In genomic region chr3:161420746-161421145, GRCh38 we compare ENCODE assay signal across 10 cellular contexts. TPM values are rescaled to one million over a fixed set of nuclear protein-coding genes. Genes with fewer than 3 reads are reported as not detected.
DNase-seq lines count a peak whose midpoint lies in the region; ATAC-seq and TF ChIP-seq lines count a peak whose summit lies in the region.
"Had no signal": no experiment of that assay in that cellular context is flagged by ENCODE, and none has a peak within 500 bp of the region (broad histone marks: within the 10 kb centered on the region; RNA-seq: fewer than 3 reads in every experiment).

No MANE protein-coding gene starts in this region.

- DNase-seq in GM23338 (ENCODE audit: low spot score) (peak; percentile 93), NCI-H460 (ENCODE audit: extremely low read depth, low read depth) (peak; percentile 29), endodermal cell (peak; percentile 79), mesothelial cell of epicardium (ENCODE audit: low spot score in 2 of 2, unreplicated experiment in 2 of 2) (no peak), 8988T (no peak), Ammon's horn (ENCODE audit: low spot score) (no peak), Karpas-422 (no peak)
- DNase-seq in CD4-positive, alpha-beta T cell = no peak
- DNase-seq: effector memory CD8-positive, alpha-beta T cell had no signal

- H3K27ac Mint-ChIP-seq in GM23338 (peak overlapping the region; percentile 15; the same call in 1 of the 2 replicates), endodermal cell (peak overlapping the region; percentile 14), mesothelial cell of epicardium (peak overlapping the region; percentile 62)
- H3K27ac Mint-ChIP-seq in CD4-positive, alpha-beta T cell = no peak overlapping the region

- peak overlapping the region; percentile 6; the same call in 1 of the 2 replicates for H3K4me3 ChIP-seq in GM23338
- H3K4me3 ChIP-seq in endodermal cell (ENCODE audit: low read length) = peak overlapping the region; percentile 52
- no peak overlapping the region for H3K4me3 ChIP-seq in Karpas-422 (ENCODE audit: low read length)

- H3K36me3 ChIP-seq in GM23338 (ENCODE audit: insufficient read depth) = peaks cover 4% of the 10 kb centered on the region; the same call in 1 of the 2 replicates
- no peaks in the 10 kb centered on the region for H3K36me3 ChIP-seq in endodermal cell (ENCODE audit: control insufficient read depth, insufficient read depth, low read length)
- no peaks in the 10 kb centered on the region for H3K36me3 ChIP-seq in Karpas-422 (ENCODE audit: insufficient read depth, low read length)

- WGBS in endodermal cell (ENCODE audit: insufficient coverage in 1 of 2, insufficient read length in 1 of 2), 2 experiments = 9 to 11% methylated on average over 8 of the region's 8 CpGs

- peaks cover 5% of the 10 kb centered on the region for H3K27me3 Mint-ChIP-seq in GM23338 (ENCODE audit: insufficient read depth, low read depth, poor library complexity)
- no peaks in the 10 kb centered on the region for H3K27me3 Mint-ChIP-seq in endodermal cell (ENCODE audit: insufficient read depth)
- no peaks in the 10 kb centered on the region for H3K27me3 Mint-ChIP-seq in mesothelial cell of epicardium (ENCODE audit: low read depth)
- H3K27me3 Mint-ChIP-seq in CD4-positive, alpha-beta T cell = no peaks in the 10 kb centered on the region

- H3K9me2 ChIP-seq in GM23338 (ENCODE audit: insufficient read depth) (peaks cover 8% of the 10 kb centered on the region; the same call in 1 of the 2 replicates), Karpas-422 (replicated peaks; ENCODE audit: insufficient read depth, low read length) (no peaks in the 10 kb centered on the region)

- peaks cover 30% of the 10 kb centered on the region for H3K4me1 Mint-ChIP-seq in GM23338
- H3K4me1 Mint-ChIP-seq in endodermal cell = peaks cover 19% of the 10 kb centered on the region
- peaks cover 24% of the 10 kb centered on the region for H3K4me1 Mint-ChIP-seq in mesothelial cell of epicardium
- no peaks in the 10 kb centered on the region for H3K4me1 Mint-ChIP-seq in CD4-positive, alpha-beta T cell (ENCODE audit: low read depth)

- ATAC-seq in GM23338 = peak; percentile 93
- no peak for ATAC-seq in CD4-positive, alpha-beta T cell (ENCODE audit: poor library complexity)
- ATAC-seq: effector memory CD8-positive, alpha-beta T cell had no signal

- H3K79me2 ChIP-seq in GM23338 (replicated peaks; ENCODE audit: insufficient read depth) (no peaks in the 10 kb centered on the region), Karpas-422 (ENCODE audit: low read length) (no peaks in the 10 kb centered on the region)

- H3K27ac ChIP-seq in GM23338 (ENCODE audit: low read depth) = peak overlapping the region; percentile 61
- H3K27ac ChIP-seq in endodermal cell (ENCODE audit: low read depth, low read length) = no peak overlapping the region
- H3K27ac ChIP-seq in Karpas-422 (ENCODE audit: low read length) = no peak overlapping the region
- H3K27ac ChIP-seq in CD4-positive, alpha-beta T cell (ENCODE audit: low read depth, low read length) = no peak overlapping the region

- no peaks in the 10 kb centered on the region for H3K27me3 ChIP-seq in GM23338 (ENCODE audit: insufficient read depth)
- no peaks in the 10 kb centered on the region for H3K27me3 ChIP-seq in endodermal cell (ENCODE audit: control insufficient read depth, insufficient read depth, low read length, poor library complexity, severe bottlenecking)
- no peaks in the 10 kb centered on the region for H3K27me3 ChIP-seq in Karpas-422 (ENCODE audit: low read length)
- no peaks in the 10 kb centered on the region for H3K27me3 ChIP-seq in CD4-positive, alpha-beta T cell (ENCODE audit: control insufficient read depth, insufficient read depth, low read length)

- peaks cover 34% of the 10 kb centered on the region for H3K4me1 ChIP-seq in GM23338 (ENCODE audit: insufficient read depth)
- H3K4me1 ChIP-seq in endodermal cell (ENCODE audit: control insufficient read depth, insufficient read depth, low read length) = peaks cover 5% of the 10 kb centered on the region
- H3K4me1 ChIP-seq in Karpas-422 (ENCODE audit: low read length) = no peaks in the 10 kb centered on the region

- TF ChIP-seq CTCF in GM23338 (conservative IDR thresholded peaks at IDR 0.05; ENCODE audit: low read depth in 2 of 2) = no peak
- TF ChIP-seq CTCF in endodermal cell (conservative IDR thresholded peaks at IDR 0.05) = peak; percentile 65
- TF ChIP-seq CTCF in mesothelial cell of epicardium (IDR thresholded peaks at IDR 0.05; ENCODE audit: unreplicated experiment) = no peak
- TF ChIP-seq CTCF in CD4-positive, alpha-beta T cell (IDR thresholded peaks at IDR 0.05) = no peak

- H3K9ac ChIP-seq in endodermal cell (ENCODE audit: extremely low read depth, low read length, poor library complexity, severe bottlenecking) (no peak overlapping the region), Karpas-422 (ENCODE audit: low read length) (no peak overlapping the region)

- H3K9me3 ChIP-seq in endodermal cell (ENCODE audit: control insufficient read depth, low read length) (peaks cover 6% of the 10 kb centered on the region), Karpas-422 (ENCODE audit: low read length) (no peaks in the 10 kb centered on the region)
- no peaks in the 10 kb centered on the region for H3K9me3 ChIP-seq in CD4-positive, alpha-beta T cell (ENCODE audit: control insufficient read depth, low read length)

- H3F3A ChIP-seq in GM23338 (replicated peaks; ENCODE audit: low read depth) = no peaks in the 10 kb centered on the region

- POLR2A ChIA-PET in CD4-positive, alpha-beta T cell (lab: Charles Lee) = no interaction called here

- H3K9me3 Mint-ChIP-seq in GM23338 = peaks cover 28% of the 10 kb centered on the region
- peaks cover 33% of the 10 kb centered on the region for H3K9me3 Mint-ChIP-seq in endodermal cell
- H3K9me3 Mint-ChIP-seq in mesothelial cell of epicardium = peaks cover 11% of the 10 kb centered on the region
- no peaks in the 10 kb centered on the region for H3K9me3 Mint-ChIP-seq in CD4-positive, alpha-beta T cell

- H3K4me3 Mint-ChIP-seq in GM23338 = peak overlapping the region; percentile 50
- peak overlapping the region; percentile 7 for H3K4me3 Mint-ChIP-seq in endodermal cell
- peak overlapping the region; percentile 5 for H3K4me3 Mint-ChIP-seq in mesothelial cell of epicardium
- no peak overlapping the region for H3K4me3 Mint-ChIP-seq in CD4-positive, alpha-beta T cell
- H3K4me3 Mint-ChIP-seq: effector memory CD8-positive, alpha-beta T cell had no signal

- H2AFZ ChIP-seq in GM23338 = no peak overlapping the region
- H2AFZ ChIP-seq in Karpas-422 (ENCODE audit: low read length) = no peak overlapping the region

- H4K20me1 ChIP-seq in GM23338 (replicated peaks; ENCODE audit: insufficient read depth) (no peaks in the 10 kb centered on the region), Karpas-422 (ENCODE audit: insufficient read depth, low read depth, low read length) (no peaks in the 10 kb centered on the region)

- CTCF ChIA-PET in CD4-positive, alpha-beta T cell (lab: Charles Lee) = no interaction called here

- peaks cover 30% of the 10 kb centered on the region for H3K36me3 Mint-ChIP-seq in GM23338 (ENCODE audit: low read depth)
- H3K36me3 Mint-ChIP-seq in endodermal cell (ENCODE audit: low read depth) = peaks cover 10% of the 10 kb centered on the region
- H3K36me3 Mint-ChIP-seq in mesothelial cell of epicardium = peaks cover 5% of the 10 kb centered on the region
- H3K36me3 Mint-ChIP-seq in CD4-positive, alpha-beta T cell (ENCODE audit: low read depth) = no peaks in the 10 kb centered on the region

- intact Hi-C loops in CD4-positive, alpha-beta T cell (cut with DNase I, micrococcal nuclease) = loop anchor here (5.0 to 10.0 kb wide), 2 partner anchors 476 to 478 kb away; no protein-coding TSS in a partner anchor

- peak overlapping the region; percentile 17 for H3K4me2 ChIP-seq in GM23338
- no peak overlapping the region for H3K4me2 ChIP-seq in Karpas-422 (ENCODE audit: low read depth, low read length, poor library complexity, severe bottlenecking)

RNA-seq across cellular contexts. Expression of gene SPTSSB, which starts 49.4 kb away (rescaled TPM):
- total RNA-seq in GM23338 (2014; rRNA removed; shearing (Covaris generic)) = 33.0 and 33.5 TPM in 2 replicates
- 20.8 and 23.5 TPM in 2 replicates for polyA plus RNA-seq in GM23338 (2016; fragmentation: Nextera tagmentation; extraction: Ambion mirVana)
- total RNA-seq in NCI-H460 (2014; rRNA removed; shearing (Covaris generic)) = not detected in 2 replicates
- not detected in 2 replicates for polyA plus RNA-seq in NCI-H460 (2014; cell fraction: nucleus; rRNA removed)
- total RNA-seq in endodermal cell = 1 to 10 TPM in 1 of 2 donors, under 1 TPM in 1; 0.64 to 2.3 TPM
- polyA plus RNA-seq in endodermal cell (2013, experiment 1 of 2) = 3.1 TPM
- polyA plus RNA-seq in endodermal cell (2013, experiment 2 of 2) = 0.70 TPM
- total RNA-seq in mesothelial cell of epicardium = 0.68 to 1.7 TPM (median 0.74 TPM) in 3 replicates
- not detected in 2 replicates for total RNA-seq in Karpas-422 (2014; rRNA removed; shearing (Covaris generic); ENCODE audit: low replicate concordance)
- under 1 TPM in 1 of 2 experiments, not detected in 1; 0.11 TPM for total RNA-seq in CD4-positive, alpha-beta T cell
- total RNA-seq: T-helper 1 cell treated with Interleukin-12 subunit alpha and Interleukin-12 subunit beta and Interleukin-4 antibody, amounts not matched to agents 30 ng/mL and 1 ng/mL, for 36 hours had no signal

Comparison
In these comparisons a context has a peak if more than half of its experiments do, and no peak if none do; other contexts are left out.
1. DNase-seq: peak in GM23338 (single experiment), NCI-H460 (single experiment) and endodermal cell (single experiment); none in mesothelial cell of epicardium (0 of 2), 8988T (single experiment), Ammon's horn (single experiment), Karpas-422 (single experiment) and CD4-positive, alpha-beta T cell (0 of 10).
2. RNA of gene SPTSSB, which starts 49.4 kb away (total RNA-seq): 33.0 to 33.5 TPM in GM23338; 0.64 to 2.3 TPM in endodermal cell, 0.68 to 1.7 TPM in mesothelial cell of epicardium, 0.11 TPM in CD4-positive, alpha-beta T cell, not detected in NCI-H460 and not detected in Karpas-422; every median in the first group is over 10 times any median in the second.